ENCODE assay signal across 14 cellular contexts in the genomic region with DNA sequence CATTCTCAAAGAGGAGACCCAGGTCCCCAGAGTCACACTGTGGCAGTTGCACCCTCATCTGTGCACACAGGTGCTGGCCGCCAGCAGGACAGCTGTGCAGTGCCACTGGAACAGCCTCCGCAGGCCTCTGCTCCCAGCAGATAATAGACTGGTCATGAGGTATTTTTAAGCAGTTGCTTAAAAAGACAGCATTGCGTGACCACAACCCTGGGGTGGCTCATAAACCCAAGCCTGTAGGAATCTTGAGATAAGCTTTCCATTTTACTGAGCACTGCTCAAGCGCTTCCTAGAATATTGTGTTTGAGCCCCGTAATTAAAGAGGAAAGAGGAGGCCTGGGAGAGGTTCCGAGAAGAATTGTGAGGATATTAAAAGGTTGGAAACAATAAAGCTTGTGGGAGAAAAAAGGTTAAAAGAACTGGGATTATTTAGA.
"Had no signal": no experiment of that assay in that cellular context is flagged by ENCODE, and none has a peak within 500 bp of the region (broad histone marks: within the 10 kb centered on the region; RNA-seq: fewer than 3 reads in every experiment).

No MANE protein-coding gene starts in this region.

- H3K36me3 Mint-ChIP-seq: natural killer cell treated with Interleukin-12 subunit alpha and Interleukin-12 subunit beta and Interleukin-15 and Interleukin-18, amount 100 ng/mL, for 72 hours had no signal

- ATAC-seq: activated CD8-positive, alpha-beta T cell treated with anti-CD3 and anti-CD28 coated beads, Interleukin-2, amount 10 ng/mL, durations not matched to agents 7 days and 5 days; lower lobe of right lung; natural killer cell treated with Interleukin-12 subunit alpha and Interleukin-12 subunit beta and Interleukin-15 and Interleukin-18, amount 100 ng/mL, for 72 hours had no signal

- H3K27ac Mint-ChIP-seq: activated CD8-positive, alpha-beta T cell treated with anti-CD3 and anti-CD28 coated beads, Interleukin-2, amount 10 ng/mL, durations not matched to agents 7 days and 5 days; activated T-helper 1 cell treated with anti-CD3 and anti-CD28 coated beads, Interleukin-12 subunit alpha, Interleukin-12 subunit beta, Interleukin-2, Interleukin-4 antibody, amounts not matched to agents 30 ng/mL and 10 ng/mL and 1 ng/mL, durations not matched to agents 14 hours and 24 hours and 36 hours; natural killer cell treated with Interleukin-12 subunit alpha and Interleukin-12 subunit beta and Interleukin-15 and Interleukin-18, amount 100 ng/mL, for 72 hours; T-helper 2 cell treated with Interferon-gamma antibody and Interleukin-4, amounts not matched to agents 5 μg/mL and 100 μg/mL, for 36 hours had no signal

- H3K9me3 ChIP-seq: ascending aorta, lower lobe of right lung, right atrium auricular region, thyroid gland had no signal

- H3K9me3 Mint-ChIP-seq: activated T-helper 1 cell treated with anti-CD3 and anti-CD28 coated beads, Interleukin-12 subunit alpha, Interleukin-12 subunit beta, Interleukin-2, Interleukin-4 antibody, amounts not matched to agents 30 ng/mL and 10 ng/mL and 1 ng/mL, durations not matched to agents 14 hours and 24 hours and 36 hours; T-helper 2 cell treated with Interferon-gamma antibody and Interleukin-4, amounts not matched to agents 5 μg/mL and 100 μg/mL, for 36 hours had no signal

- H3K4me3 Mint-ChIP-seq: activated CD8-positive, alpha-beta T cell treated with anti-CD3 and anti-CD28 coated beads, Interleukin-2, amount 10 ng/mL, durations not matched to agents 7 days and 5 days; activated T-helper 1 cell treated with anti-CD3 and anti-CD28 coated beads, Interleukin-12 subunit alpha, Interleukin-12 subunit beta, Interleukin-2, Interleukin-4 antibody, amounts not matched to agents 30 ng/mL and 10 ng/mL and 1 ng/mL, durations not matched to agents 14 hours and 24 hours and 36 hours; natural killer cell treated with Interleukin-12 subunit alpha and Interleukin-12 subunit beta and Interleukin-15 and Interleukin-18, amount 100 ng/mL, for 72 hours; T-helper 2 cell treated with Interferon-gamma antibody and Interleukin-4, amounts not matched to agents 5 μg/mL and 100 μg/mL, for 36 hours had no signal

- H3K4me1 ChIP-seq: ascending aorta, lower lobe of right lung had no signal

- DNase-seq: activated CD4-positive, alpha-beta T cell treated with anti-CD3 and anti-CD28 coated beads for 4 hours; activated CD8-positive, alpha-beta T cell treated with anti-CD3 and anti-CD28 coated beads, Interleukin-2, amount 10 ng/mL, durations not matched to agents 7 days and 5 days; activated naive CD4-positive, alpha-beta T cell; lower lobe of right lung; nucleus accumbens; small intestine; thyroid gland; WERI-Rb-1 had no signal

- H3K27me3 ChIP-seq: ascending aorta, cardiac muscle cell, right atrium auricular region, thyroid gland had no signal

- H3K4me3 ChIP-seq: ascending aorta, cardiac muscle cell, lower lobe of right lung, right atrium auricular region, thyroid gland had no signal

- H3K27ac ChIP-seq: ascending aorta, cardiac muscle cell, lower lobe of right lung, right atrium auricular region, thyroid gland, WERI-Rb-1 had no signal

- H3K36me3 ChIP-seq: ascending aorta, cardiac muscle cell, lower lobe of right lung, right atrium auricular region, thyroid gland, WERI-Rb-1 had no signal
